ENCODE assay signal across 8 cellular contexts in genomic region chr19:48741222-48741999, GRCh38. TPM values are rescaled to one million over a fixed set of nuclear protein-coding genes. Genes with fewer than 3 reads are reported as not detected.
DNase-seq lines count a peak whose midpoint lies in the region; TF ChIP-seq lines count a peak whose summit lies in the region.

No MANE protein-coding gene starts in this region.

- no peak for TF ChIP-seq CTCF in transverse colon (IDR thresholded peaks at IDR 0.05)

- peak; percentile 8 for TF ChIP-seq POLR2A in transverse colon (IDR thresholded peaks at IDR 0.05)

- H3K4me3 ChIP-seq in transverse colon = peak overlapping the region in 1 of 4 donors; percentile 1

- H3K36me3 ChIP-seq in transverse colon = no peaks in the 10 kb centered on the region

- in situ Hi-C loops in transverse colon (cut with MboI; ENCODE audit: low pct_ligation_motif_present in 1 of 4, low pct_unique_long_range_greater_than_20kb in 1 of 4, low sequenced_read_pairs in 3 of 4) = loop anchor here in 1 of 4 donors (10.0 kb wide), 1 partner anchor 97 kb away; the partner anchor contains the start of gene CA11

- peak overlapping the region; percentile 15 to 75 (median 28) for H3K27ac ChIP-seq in transverse colon

- WGBS in transverse colon (ENCODE audit: low coverage in 1 of 2), 2 donors = 37% methylated on average over 32 of the region's 32 CpGs; no CpG with 5 or more reads in 1 of the 2 donors

- TF ChIP-seq EP300 in transverse colon (IDR thresholded peaks at IDR 0.05; ENCODE audit: low read depth) = no peak

- no peaks in the 10 kb centered on the region for H3K9me3 ChIP-seq in transverse colon

- intact Hi-C loops in transverse colon (cut with DNase I; ENCODE audit: low total_unique reads) = loop anchor here (10.0 kb wide), 1 partner anchor 67 kb away; the partner anchor contains the start of gene NTN5

- H3K27me3 ChIP-seq in transverse colon = peaks cover 26% of the 10 kb centered on the region

- H3K4me1 ChIP-seq in transverse colon = peaks cover 0 to 27% (median 9%) of the 10 kb centered on the region in 4 donors

- DNase-seq in activated T-cell treated with anti-CD3 and anti-CD28 coated beads for 24 hours (ENCODE audit: low read depth) = peak; percentile 30
- no peak for DNase-seq in activated T-cell treated with anti-CD3 and anti-CD28 coated beads for 4 hours
- DNase-seq in activated CD8-positive, alpha-beta memory T cell treated with anti-CD3 and anti-CD28 coated beads, Interleukin-2, amount 50 U/mL, for 48 hours = peak; percentile 85
- DNase-seq in iPS-NIHi7 (ENCODE audit: extremely low spot score) = peak; percentile 80
- peak; percentile 59 for DNase-seq in transverse colon
- no peak for DNase-seq in NCI-H1048 (lab: John Stamatoyannopoulos, UW)
- no peak for DNase-seq in NCI-H1092 treated with DMSO at 0.1 percent for 48 hours (lab: John Stamatoyannopoulos, UW)
- DNase-seq in H4 (ENCODE audit: low spot score) = no peak

RNA-seq across cellular contexts. Expression of gene RASIP1, which starts 1.0 kb away (rescaled TPM):
- 10 to 100 TPM in 2 of 4 donors, 1 to 10 TPM in 2; 3.0 to 11.1 (median 7.0) TPM for total RNA-seq in transverse colon
- 0.14 TPM in 1 of 2 replicates, not detected in the other for total RNA-seq in H4 (2014; rRNA removed; shearing (Covaris generic))

RNA-seq across cellular contexts. Expression of gene IZUMO1, which starts 5.3 kb away (rescaled TPM):
- not detected for total RNA-seq in transverse colon
- total RNA-seq in H4 (2014; rRNA removed; shearing (Covaris generic)) = not detected in 2 replicates

RNA-seq across cellular contexts. Expression of gene FUT1, which starts 11.0 kb away (rescaled TPM):
- under 1 TPM; 0.27 to 1.00 (median 0.58) TPM for total RNA-seq in transverse colon
- 0.25 TPM in 1 of 2 replicates, not detected in the other for total RNA-seq in H4 (2014; rRNA removed; shearing (Covaris generic))

RNA-seq across cellular contexts. Expression of gene FGF21, which starts 13.9 kb away (rescaled TPM):
- not detected for total RNA-seq in transverse colon
- total RNA-seq in H4 (2014; rRNA removed; shearing (Covaris generic)) = not detected in 2 replicates

RNA-seq across cellular contexts. Expression of gene MAMSTR, which starts 21.9 kb away (rescaled TPM):
- 1 to 10 TPM in 2 of 4 donors, under 1 TPM in 1, not detected in 1; 0.55 to 2.2 (median 1.6) TPM for total RNA-seq in transverse colon
- total RNA-seq in H4 (2014; rRNA removed; shearing (Covaris generic)) = 0.31 and 0.51 TPM in 2 replicates

Comparison
In these comparisons a context has a peak if more than half of its experiments do, and no peak if none do; other contexts are left out.
1. DNase-seq: peak in activated T-cell treated with anti-CD3 and anti-CD28 coated beads for 24 hours (single experiment), activated CD8-positive, alpha-beta memory T cell treated with anti-CD3 and anti-CD28 coated beads, Interleukin-2, amount 50 U/mL, for 48 hours (single experiment), iPS-NIHi7 (single experiment) and transverse colon (single experiment); none in activated T-cell treated with anti-CD3 and anti-CD28 coated beads for 4 hours (single experiment), NCI-H1048 (single experiment), NCI-H1092 treated with DMSO at 0.1 percent for 48 hours (single experiment) and H4 (single experiment).